1 cellular context compared by ENCODE assay signal in the genomic region with DNA sequence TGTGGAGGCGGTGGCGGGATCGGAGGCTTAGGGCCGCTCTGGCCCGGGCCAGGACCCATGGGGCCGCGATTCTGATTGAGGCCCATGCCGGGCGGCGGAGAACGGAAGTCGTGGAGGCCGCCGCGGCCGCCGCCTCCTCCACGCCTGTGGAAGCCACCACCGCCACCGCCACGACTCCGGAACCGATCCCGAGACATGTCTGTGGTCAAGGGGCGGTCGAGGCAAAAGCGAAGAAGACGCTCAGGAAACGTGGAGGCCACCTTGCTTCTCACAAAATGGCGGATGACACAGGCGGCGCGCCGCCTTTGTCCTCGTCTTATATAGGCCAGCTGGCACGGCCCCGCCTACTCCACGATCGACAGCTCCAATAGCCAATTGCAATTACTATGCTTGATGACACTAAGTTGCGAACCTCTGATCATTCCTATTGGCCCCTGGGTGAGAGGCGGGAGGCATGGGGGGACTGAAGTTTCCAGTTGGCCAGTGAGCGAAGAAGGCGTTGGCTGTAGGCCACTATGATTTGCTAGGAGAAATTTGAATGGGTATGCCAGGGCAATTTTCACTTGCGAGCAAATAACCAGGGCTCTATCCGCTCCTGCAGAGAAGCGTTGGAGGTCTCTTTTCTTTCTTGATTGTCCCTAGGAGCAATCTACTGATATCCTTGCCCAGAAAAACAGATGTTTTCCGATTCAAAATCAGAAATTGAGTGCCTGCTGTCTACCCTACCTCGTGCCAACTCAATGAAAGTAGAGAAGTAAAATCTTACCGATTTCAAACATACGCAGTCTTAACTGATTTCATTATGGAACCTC.
TF ChIP-seq lines count a peak whose summit lies in the region.

A gene with protein sequence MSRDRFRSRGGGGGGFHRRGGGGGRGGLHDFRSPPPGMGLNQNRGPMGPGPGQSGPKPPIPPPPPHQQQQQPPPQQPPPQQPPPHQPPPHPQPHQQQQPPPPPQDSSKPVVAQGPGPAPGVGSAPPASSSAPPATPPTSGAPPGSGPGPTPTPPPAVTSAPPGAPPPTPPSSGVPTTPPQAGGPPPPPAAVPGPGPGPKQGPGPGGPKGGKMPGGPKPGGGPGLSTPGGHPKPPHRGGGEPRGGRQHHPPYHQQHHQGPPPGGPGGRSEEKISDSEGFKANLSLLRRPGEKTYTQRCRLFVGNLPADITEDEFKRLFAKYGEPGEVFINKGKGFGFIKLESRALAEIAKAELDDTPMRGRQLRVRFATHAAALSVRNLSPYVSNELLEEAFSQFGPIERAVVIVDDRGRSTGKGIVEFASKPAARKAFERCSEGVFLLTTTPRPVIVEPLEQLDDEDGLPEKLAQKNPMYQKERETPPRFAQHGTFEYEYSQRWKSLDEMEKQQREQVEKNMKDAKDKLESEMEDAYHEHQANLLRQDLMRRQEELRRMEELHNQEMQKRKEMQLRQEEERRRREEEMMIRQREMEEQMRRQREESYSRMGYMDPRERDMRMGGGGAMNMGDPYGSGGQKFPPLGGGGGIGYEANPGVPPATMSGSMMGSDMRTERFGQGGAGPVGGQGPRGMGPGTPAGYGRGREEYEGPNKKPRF (minus strand): TSS at position 293 of the 812 bp plus-strand sequence. CDS start 96 bp downstream, at position 197.

TF ChIP-seq in K562, 482 proteins besides CTCF, POLR2A, EP300 and RAD21 (continued from another document and continues in another):
- TF ChIP-seq, protein P1, sequence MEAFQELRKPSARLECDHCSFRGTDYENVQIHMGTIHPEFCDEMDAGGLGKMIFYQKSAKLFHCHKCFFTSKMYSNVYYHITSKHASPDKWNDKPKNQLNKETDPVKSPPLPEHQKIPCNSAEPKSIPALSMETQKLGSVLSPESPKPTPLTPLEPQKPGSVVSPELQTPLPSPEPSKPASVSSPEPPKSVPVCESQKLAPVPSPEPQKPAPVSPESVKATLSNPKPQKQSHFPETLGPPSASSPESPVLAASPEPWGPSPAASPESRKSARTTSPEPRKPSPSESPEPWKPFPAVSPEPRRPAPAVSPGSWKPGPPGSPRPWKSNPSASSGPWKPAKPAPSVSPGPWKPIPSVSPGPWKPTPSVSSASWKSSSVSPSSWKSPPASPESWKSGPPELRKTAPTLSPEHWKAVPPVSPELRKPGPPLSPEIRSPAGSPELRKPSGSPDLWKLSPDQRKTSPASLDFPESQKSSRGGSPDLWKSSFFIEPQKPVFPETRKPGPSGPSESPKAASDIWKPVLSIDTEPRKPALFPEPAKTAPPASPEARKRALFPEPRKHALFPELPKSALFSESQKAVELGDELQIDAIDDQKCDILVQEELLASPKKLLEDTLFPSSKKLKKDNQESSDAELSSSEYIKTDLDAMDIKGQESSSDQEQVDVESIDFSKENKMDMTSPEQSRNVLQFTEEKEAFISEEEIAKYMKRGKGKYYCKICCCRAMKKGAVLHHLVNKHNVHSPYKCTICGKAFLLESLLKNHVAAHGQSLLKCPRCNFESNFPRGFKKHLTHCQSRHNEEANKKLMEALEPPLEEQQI (IDR thresholded peaks at IDR 0.05): peak; percentile 77; the same call in 1 of the 2 replicates
- TF ChIP-seq, protein P2, sequence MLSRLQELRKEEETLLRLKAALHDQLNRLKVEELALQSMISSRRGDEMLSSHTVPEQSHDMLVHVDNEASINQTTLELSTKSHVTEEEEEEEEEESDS (CRISPR knock-in tag; IDR thresholded peaks at IDR 0.05): no peak
- TF ChIP-seq TOE1 (IDR thresholded peaks at IDR 0.05; ENCODE audit: borderline replicate concordance): peak; percentile 38; the same call in 1 of the 2 replicates
- peak; percentile 85; the same call in 1 of the 2 replicates for TF ChIP-seq TOE1 (CRISPR knock-in tag; IDR thresholded peaks at IDR 0.05; ENCODE audit: borderline replicate concordance, low read depth)
- TF ChIP-seq CBFB (CRISPR knock-in tag; IDR thresholded peaks at IDR 0.05): 0 out of 2 replicates have a peak, but pooled peaks have one; percentile 74
- no peak for TF ChIP-seq HSF4 (CRISPR knock-in tag; IDR thresholded peaks at IDR 0.05; ENCODE audit: borderline replicate concordance)
- 0 out of 2 replicates have a peak, but pooled peaks have one; percentile 83 for TF ChIP-seq ESRRB (CRISPR knock-in tag; IDR thresholded peaks at IDR 0.05; ENCODE audit: borderline replicate concordance)
- peak; percentile 100 for TF ChIP-seq SUPT5H (IDR thresholded peaks at IDR 0.05)
- peak; percentile 69; the same call in 1 of the 2 replicates for TF ChIP-seq HLTF (IDR thresholded peaks at IDR 0.05)
- TF ChIP-seq, protein P3, sequence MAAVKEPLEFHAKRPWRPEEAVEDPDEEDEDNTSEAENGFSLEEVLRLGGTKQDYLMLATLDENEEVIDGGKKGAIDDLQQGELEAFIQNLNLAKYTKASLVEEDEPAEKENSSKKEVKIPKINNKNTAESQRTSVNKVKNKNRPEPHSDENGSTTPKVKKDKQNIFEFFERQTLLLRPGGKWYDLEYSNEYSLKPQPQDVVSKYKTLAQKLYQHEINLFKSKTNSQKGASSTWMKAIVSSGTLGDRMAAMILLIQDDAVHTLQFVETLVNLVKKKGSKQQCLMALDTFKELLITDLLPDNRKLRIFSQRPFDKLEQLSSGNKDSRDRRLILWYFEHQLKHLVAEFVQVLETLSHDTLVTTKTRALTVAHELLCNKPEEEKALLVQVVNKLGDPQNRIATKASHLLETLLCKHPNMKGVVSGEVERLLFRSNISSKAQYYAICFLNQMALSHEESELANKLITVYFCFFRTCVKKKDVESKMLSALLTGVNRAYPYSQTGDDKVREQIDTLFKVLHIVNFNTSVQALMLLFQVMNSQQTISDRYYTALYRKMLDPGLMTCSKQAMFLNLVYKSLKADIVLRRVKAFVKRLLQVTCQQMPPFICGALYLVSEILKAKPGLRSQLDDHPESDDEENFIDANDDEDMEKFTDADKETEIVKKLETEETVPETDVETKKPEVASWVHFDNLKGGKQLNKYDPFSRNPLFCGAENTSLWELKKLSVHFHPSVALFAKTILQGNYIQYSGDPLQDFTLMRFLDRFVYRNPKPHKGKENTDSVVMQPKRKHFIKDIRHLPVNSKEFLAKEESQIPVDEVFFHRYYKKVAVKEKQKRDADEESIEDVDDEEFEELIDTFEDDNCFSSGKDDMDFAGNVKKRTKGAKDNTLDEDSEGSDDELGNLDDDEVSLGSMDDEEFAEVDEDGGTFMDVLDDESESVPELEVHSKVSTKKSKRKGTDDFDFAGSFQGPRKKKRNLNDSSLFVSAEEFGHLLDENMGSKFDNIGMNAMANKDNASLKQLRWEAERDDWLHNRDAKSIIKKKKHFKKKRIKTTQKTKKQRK (IDR thresholded peaks at IDR 0.05; ENCODE audit: borderline replicate concordance, low read depth, low read length): peak; percentile 87
- peak; percentile 75 for TF ChIP-seq PRPF4 (IDR thresholded peaks at IDR 0.05; ENCODE audit: insufficient read depth, low read depth, low read length, poor library complexity, severe bottlenecking)
- TF ChIP-seq SAFB (IDR thresholded peaks at IDR 0.05; ENCODE audit: borderline replicate concordance, low read depth, low read length): no peak
- TF ChIP-seq PHF8 (IDR thresholded peaks at IDR 0.05; ENCODE audit: borderline replicate concordance, low read length): peak; percentile 76
- peak; percentile 82 for TF ChIP-seq L3MBTL2 (IDR thresholded peaks at IDR 0.05)
- TF ChIP-seq ZNF124 (CRISPR knock-in tag; IDR thresholded peaks at IDR 0.05): no peak
- TF ChIP-seq ERF (CRISPR knock-in tag; IDR thresholded peaks at IDR 0.05): no peak
- TF ChIP-seq, protein P4, sequence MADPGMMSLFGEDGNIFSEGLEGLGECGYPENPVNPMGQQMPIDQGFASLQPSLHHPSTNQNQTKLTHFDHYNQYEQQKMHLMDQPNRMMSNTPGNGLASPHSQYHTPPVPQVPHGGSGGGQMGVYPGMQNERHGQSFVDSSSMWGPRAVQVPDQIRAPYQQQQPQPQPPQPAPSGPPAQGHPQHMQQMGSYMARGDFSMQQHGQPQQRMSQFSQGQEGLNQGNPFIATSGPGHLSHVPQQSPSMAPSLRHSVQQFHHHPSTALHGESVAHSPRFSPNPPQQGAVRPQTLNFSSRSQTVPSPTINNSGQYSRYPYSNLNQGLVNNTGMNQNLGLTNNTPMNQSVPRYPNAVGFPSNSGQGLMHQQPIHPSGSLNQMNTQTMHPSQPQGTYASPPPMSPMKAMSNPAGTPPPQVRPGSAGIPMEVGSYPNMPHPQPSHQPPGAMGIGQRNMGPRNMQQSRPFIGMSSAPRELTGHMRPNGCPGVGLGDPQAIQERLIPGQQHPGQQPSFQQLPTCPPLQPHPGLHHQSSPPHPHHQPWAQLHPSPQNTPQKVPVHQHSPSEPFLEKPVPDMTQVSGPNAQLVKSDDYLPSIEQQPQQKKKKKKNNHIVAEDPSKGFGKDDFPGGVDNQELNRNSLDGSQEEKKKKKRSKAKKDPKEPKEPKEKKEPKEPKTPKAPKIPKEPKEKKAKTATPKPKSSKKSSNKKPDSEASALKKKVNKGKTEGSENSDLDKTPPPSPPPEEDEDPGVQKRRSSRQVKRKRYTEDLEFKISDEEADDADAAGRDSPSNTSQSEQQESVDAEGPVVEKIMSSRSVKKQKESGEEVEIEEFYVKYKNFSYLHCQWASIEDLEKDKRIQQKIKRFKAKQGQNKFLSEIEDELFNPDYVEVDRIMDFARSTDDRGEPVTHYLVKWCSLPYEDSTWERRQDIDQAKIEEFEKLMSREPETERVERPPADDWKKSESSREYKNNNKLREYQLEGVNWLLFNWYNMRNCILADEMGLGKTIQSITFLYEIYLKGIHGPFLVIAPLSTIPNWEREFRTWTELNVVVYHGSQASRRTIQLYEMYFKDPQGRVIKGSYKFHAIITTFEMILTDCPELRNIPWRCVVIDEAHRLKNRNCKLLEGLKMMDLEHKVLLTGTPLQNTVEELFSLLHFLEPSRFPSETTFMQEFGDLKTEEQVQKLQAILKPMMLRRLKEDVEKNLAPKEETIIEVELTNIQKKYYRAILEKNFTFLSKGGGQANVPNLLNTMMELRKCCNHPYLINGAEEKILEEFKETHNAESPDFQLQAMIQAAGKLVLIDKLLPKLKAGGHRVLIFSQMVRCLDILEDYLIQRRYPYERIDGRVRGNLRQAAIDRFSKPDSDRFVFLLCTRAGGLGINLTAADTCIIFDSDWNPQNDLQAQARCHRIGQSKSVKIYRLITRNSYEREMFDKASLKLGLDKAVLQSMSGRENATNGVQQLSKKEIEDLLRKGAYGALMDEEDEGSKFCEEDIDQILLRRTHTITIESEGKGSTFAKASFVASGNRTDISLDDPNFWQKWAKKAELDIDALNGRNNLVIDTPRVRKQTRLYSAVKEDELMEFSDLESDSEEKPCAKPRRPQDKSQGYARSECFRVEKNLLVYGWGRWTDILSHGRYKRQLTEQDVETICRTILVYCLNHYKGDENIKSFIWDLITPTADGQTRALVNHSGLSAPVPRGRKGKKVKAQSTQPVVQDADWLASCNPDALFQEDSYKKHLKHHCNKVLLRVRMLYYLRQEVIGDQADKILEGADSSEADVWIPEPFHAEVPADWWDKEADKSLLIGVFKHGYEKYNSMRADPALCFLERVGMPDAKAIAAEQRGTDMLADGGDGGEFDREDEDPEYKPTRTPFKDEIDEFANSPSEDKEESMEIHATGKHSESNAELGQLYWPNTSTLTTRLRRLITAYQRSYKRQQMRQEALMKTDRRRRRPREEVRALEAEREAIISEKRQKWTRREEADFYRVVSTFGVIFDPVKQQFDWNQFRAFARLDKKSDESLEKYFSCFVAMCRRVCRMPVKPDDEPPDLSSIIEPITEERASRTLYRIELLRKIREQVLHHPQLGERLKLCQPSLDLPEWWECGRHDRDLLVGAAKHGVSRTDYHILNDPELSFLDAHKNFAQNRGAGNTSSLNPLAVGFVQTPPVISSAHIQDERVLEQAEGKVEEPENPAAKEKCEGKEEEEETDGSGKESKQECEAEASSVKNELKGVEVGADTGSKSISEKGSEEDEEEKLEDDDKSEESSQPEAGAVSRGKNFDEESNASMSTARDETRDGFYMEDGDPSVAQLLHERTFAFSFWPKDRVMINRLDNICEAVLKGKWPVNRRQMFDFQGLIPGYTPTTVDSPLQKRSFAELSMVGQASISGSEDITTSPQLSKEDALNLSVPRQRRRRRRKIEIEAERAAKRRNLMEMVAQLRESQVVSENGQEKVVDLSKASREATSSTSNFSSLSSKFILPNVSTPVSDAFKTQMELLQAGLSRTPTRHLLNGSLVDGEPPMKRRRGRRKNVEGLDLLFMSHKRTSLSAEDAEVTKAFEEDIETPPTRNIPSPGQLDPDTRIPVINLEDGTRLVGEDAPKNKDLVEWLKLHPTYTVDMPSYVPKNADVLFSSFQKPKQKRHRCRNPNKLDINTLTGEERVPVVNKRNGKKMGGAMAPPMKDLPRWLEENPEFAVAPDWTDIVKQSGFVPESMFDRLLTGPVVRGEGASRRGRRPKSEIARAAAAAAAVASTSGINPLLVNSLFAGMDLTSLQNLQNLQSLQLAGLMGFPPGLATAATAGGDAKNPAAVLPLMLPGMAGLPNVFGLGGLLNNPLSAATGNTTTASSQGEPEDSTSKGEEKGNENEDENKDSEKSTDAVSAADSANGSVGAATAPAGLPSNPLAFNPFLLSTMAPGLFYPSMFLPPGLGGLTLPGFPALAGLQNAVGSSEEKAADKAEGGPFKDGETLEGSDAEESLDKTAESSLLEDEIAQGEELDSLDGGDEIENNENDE (IDR thresholded peaks at IDR 0.05; ENCODE audit: low read depth, low read length): peak; percentile 69
- no peak for TF ChIP-seq BRF1 (IDR thresholded peaks at IDR 0.05; ENCODE audit: borderline replicate concordance, extremely low read depth, insufficient read length)
- no peak; the same call in 1 of the 2 replicates for TF ChIP-seq CEBPG (CRISPR knock-in tag; IDR thresholded peaks at IDR 0.05)
- no peak for TF ChIP-seq CEBPG (tag; conservative IDR thresholded peaks at IDR 0.05 in 1 of 2, IDR thresholded peaks at IDR 0.05 in 1 of 2)
- no peak for TF ChIP-seq SNIP1 (IDR thresholded peaks at IDR 0.05; ENCODE audit: low read depth)
- TF ChIP-seq POLR2AphosphoS2 (IDR thresholded peaks at IDR 0.05; ENCODE audit: low read length): peak; percentile 98
- TF ChIP-seq, protein P5, sequence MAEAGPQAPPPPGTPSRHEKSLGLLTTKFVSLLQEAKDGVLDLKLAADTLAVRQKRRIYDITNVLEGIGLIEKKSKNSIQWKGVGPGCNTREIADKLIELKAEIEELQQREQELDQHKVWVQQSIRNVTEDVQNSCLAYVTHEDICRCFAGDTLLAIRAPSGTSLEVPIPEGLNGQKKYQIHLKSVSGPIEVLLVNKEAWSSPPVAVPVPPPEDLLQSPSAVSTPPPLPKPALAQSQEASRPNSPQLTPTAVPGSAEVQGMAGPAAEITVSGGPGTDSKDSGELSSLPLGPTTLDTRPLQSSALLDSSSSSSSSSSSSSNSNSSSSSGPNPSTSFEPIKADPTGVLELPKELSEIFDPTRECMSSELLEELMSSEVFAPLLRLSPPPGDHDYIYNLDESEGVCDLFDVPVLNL (CRISPR knock-in tag; IDR thresholded peaks at IDR 0.05; ENCODE audit: low read depth): 0 out of 2 replicates have a peak, but pooled peaks have one; percentile 68
- TF ChIP-seq MAFK (IDR thresholded peaks at IDR 0.05; ENCODE audit: low read length): 0 out of 2 replicates have a peak, but pooled peaks have one; percentile 46
- TF ChIP-seq, protein P6, sequence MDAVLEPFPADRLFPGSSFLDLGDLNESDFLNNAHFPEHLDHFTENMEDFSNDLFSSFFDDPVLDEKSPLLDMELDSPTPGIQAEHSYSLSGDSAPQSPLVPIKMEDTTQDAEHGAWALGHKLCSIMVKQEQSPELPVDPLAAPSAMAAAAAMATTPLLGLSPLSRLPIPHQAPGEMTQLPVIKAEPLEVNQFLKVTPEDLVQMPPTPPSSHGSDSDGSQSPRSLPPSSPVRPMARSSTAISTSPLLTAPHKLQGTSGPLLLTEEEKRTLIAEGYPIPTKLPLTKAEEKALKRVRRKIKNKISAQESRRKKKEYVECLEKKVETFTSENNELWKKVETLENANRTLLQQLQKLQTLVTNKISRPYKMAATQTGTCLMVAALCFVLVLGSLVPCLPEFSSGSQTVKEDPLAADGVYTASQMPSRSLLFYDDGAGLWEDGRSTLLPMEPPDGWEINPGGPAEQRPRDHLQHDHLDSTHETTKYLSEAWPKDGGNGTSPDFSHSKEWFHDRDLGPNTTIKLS (IDR thresholded peaks at IDR 0.05; ENCODE audit: borderline replicate concordance, low read depth): peak; percentile 80; the same call in 1 of the 2 replicates
